In the genomic region with DNA sequence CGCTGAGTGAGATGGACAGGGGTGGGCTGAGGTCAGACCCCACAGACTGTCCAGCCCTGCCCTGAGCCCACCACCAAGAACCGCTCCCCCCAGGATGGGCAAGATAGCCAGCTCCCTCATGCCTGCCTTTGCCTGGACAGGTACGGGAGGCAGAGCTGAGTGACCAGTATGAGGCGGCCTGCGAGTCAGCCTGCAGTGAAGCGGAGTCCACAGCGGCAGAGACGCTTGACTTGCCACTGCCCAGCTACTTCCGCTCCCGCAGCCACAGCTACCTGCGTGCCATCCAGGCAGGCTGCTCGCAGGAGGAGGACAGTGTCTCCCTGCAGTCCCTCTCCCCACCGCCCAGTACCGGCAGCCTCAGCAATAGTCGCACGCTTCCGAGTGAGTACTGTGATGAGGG, we compare ENCODE assay signal across 15 cellular contexts.
A peak's percentile ranks its signal among the peaks of the same experiment; 100 is the strongest.
DNase-seq lines count a peak whose midpoint lies in the region; ATAC-seq and TF ChIP-seq lines count a peak whose summit lies in the region.
"Had no signal": no experiment of that assay in that cellular context is flagged by ENCODE, and none has a peak within 500 bp of the region (broad histone marks: within the 10 kb centered on the region; RNA-seq: fewer than 3 reads in every experiment).

No MANE protein-coding gene starts in this region.

- H3K4me3 ChIP-seq in PC-9 (no peak overlapping the region), neuronal stem cell (ENCODE audit: low read length in 2 of 2) (no peak overlapping the region)
- H3K4me3 ChIP-seq: BLaER1 had no signal

- H2BK15ac ChIP-seq in neuronal stem cell (ENCODE audit: low read length) = peak overlapping the region; percentile 19

- H4K91ac ChIP-seq in neuronal stem cell (ENCODE audit: low read depth, low read length, poor library complexity) = no peak overlapping the region

- BruUV-seq in PC-9 (replicated peaks; lab: Mats Ljungman, UMichigan) = no TSS peak

- ATAC-seq in esophagus mucosa = peak; percentile 17
- ATAC-seq in GM21717 (IDR thresholded peaks at IDR 0.05; ENCODE audit: unreplicated experiment) = no peak
- ATAC-seq in HG03095 (IDR thresholded peaks at IDR 0.05; ENCODE audit: unreplicated experiment) = no peak
- no peak for ATAC-seq in GM18909 (IDR thresholded peaks at IDR 0.05; ENCODE audit: poor library complexity, unreplicated experiment)

- H3F3A ChIP-seq in PC-9 (ENCODE audit: insufficient read depth, low read depth) = peaks cover 4% of the 10 kb centered on the region; the same call in 1 of the 2 replicates

- H3K14ac ChIP-seq in neuronal stem cell (ENCODE audit: low read length) = peak overlapping the region; percentile 40

- H3K4me1 ChIP-seq in PC-9 (replicated peaks; ENCODE audit: insufficient read depth) (peaks cover 12% of the 10 kb centered on the region), neuronal stem cell (ENCODE audit: control insufficient read depth in 2 of 2, insufficient read depth in 1 of 2, low read depth in 1 of 2, low read length in 2 of 2) (no peaks in the 10 kb centered on the region)
- H3K4me1 ChIP-seq: BLaER1 had no signal

- H3K36me3 ChIP-seq in PC-9 (ENCODE audit: low read depth) (no peaks in the 10 kb centered on the region), neuronal stem cell (replicated peaks in 1 of 2; ENCODE audit: control insufficient read depth in 2 of 2, insufficient read depth in 2 of 2, low read length in 2 of 2) (no peaks in the 10 kb centered on the region)
- H3K36me3 ChIP-seq: BLaER1 had no signal

- peak overlapping the region; percentile 57 for H3K9ac ChIP-seq in neuronal stem cell (ENCODE audit: low read depth, low read length, poor library complexity)
- H3K9ac ChIP-seq: BLaER1 had no signal

- no CpG with 5 or more reads among the region's 17 CpGs for WGBS in neuronal stem cell (ENCODE audit: extremely low coverage in 2 of 2, insufficient read length in 2 of 2, insufficient replicate concordance in 1 of 2), 2 donors

- no peak overlapping the region for H2BK12ac ChIP-seq in neuronal stem cell (ENCODE audit: low read length)

- DNase-seq in PC-9 = no peak
- no peak for DNase-seq in neuronal stem cell (ENCODE audit: low spot score)
- DNase-seq in stimulated activated CD4-positive, alpha-beta T cell treated with anti-CD3 and anti-CD28 coated beads, Interleukin-4, amount 100 ng/mL, for 4 hours = no peak
- DNase-seq: 8988T; AML-193; CD4-positive, CD25-positive, alpha-beta regulatory T cell; DMS 273 treated with DMSO at 0.1 percent for 48 hours; HCEC 1CT; HFFc6 had no signal

- H2AK5ac ChIP-seq in neuronal stem cell (ENCODE audit: low read depth, low read length) = peak overlapping the region; percentile 94

- POLR2A ChIA-PET in PC-9 (lab: Charles Lee; ENCODE audit: unreplicated experiment) = interaction anchor here (0.6 kb wide), 1 partner anchor 26 kb away, joined by 3 read pairs; no protein-coding TSS in a partner anchor

- H3K27me3 ChIP-seq in PC-9 (ENCODE audit: insufficient read depth, low read depth) (no peaks in the 10 kb centered on the region), neuronal stem cell (ENCODE audit: control insufficient read depth in 3 of 3, insufficient read depth in 3 of 3, low read depth in 1 of 3, low read length in 3 of 3) (peaks cover 0 to 11% (median 0%) of the 10 kb centered on the region in 3 experiments)
- H3K27me3 ChIP-seq: BLaER1 had no signal

- H3K9me3 ChIP-seq in PC-9 (ENCODE audit: insufficient read depth, low read depth) (no peaks in the 10 kb centered on the region), neuronal stem cell (replicated peaks in 1 of 2; ENCODE audit: control insufficient read depth in 2 of 2, insufficient read depth in 1 of 2, low read depth in 1 of 2, low read length in 2 of 2) (peaks cover 0 to 3% of the 10 kb centered on the region in 2 donors)
- H3K9me3 ChIP-seq: BLaER1 had no signal

- H3K4ac ChIP-seq in neuronal stem cell (ENCODE audit: low read length) = no peak overlapping the region

- H4K8ac ChIP-seq in neuronal stem cell (ENCODE audit: low read depth, low read length) = no peak overlapping the region

- H3K27ac ChIP-seq in 22Rv1 (0 out of 2 replicates have a peak overlapping the region, but pooled peaks have one; percentile 17), PC-9 (no peak overlapping the region), neuronal stem cell (replicated peaks; ENCODE audit: low read length) (no peak overlapping the region)
- H3K27ac ChIP-seq: BLaER1 had no signal

- peak overlapping the region; percentile 67 for H3K23ac ChIP-seq in neuronal stem cell (ENCODE audit: low read depth, low read length, poor library complexity)

- H2BK120ac ChIP-seq in neuronal stem cell (ENCODE audit: low read depth, low read length) = no peak overlapping the region

- no peak overlapping the region for H2AFZ ChIP-seq in PC-9
- no peak overlapping the region for H2AFZ ChIP-seq in neuronal stem cell (ENCODE audit: low read length)

- CTCF ChIA-PET in PC-9 (lab: Charles Lee) = no interaction called here

- peak overlapping the region; percentile 76 for H3K18ac ChIP-seq in neuronal stem cell (ENCODE audit: low read length)

- peaks cover 2% of the 10 kb centered on the region for H3K79me1 ChIP-seq in neuronal stem cell (ENCODE audit: low read depth, low read length)

- intact Hi-C loops in PC-9 (cut with micrococcal nuclease; ENCODE audit: unreplicated experiment) = no loop called here

- TF ChIP-seq CTCF in 22Rv1 (IDR thresholded peaks at IDR 0.05) = no peak
- no peak for TF ChIP-seq CTCF in PC-9 (conservative IDR thresholded peaks at IDR 0.05)

- H3K4me2 ChIP-seq in PC-9 (peak overlapping the region; percentile 18), neuronal stem cell (ENCODE audit: insufficient read depth, low read length, poor library complexity, severe bottlenecking) (no peak overlapping the region)
- H3K4me2 ChIP-seq: BLaER1 had no signal

- no peaks in the 10 kb centered on the region for H3K79me2 ChIP-seq in PC-9 (ENCODE audit: low read depth)

- H2BK5ac ChIP-seq in neuronal stem cell (ENCODE audit: low read length) = peak overlapping the region; percentile 77

- no peaks in the 10 kb centered on the region for H4K20me1 ChIP-seq in PC-9 (ENCODE audit: insufficient read depth)
- H4K20me1 ChIP-seq: BLaER1 had no signal

- no peaks in the 10 kb centered on the region for H3K9me2 ChIP-seq in PC-9 (ENCODE audit: insufficient read depth)
